ENCODE assay signal across 9 cellular contexts in genomic region chr5:172773481-172774469, GRCh38. TPM values are rescaled to one million over a fixed set of nuclear protein-coding genes. Genes with fewer than 3 reads are reported as not detected.
DNase-seq lines count a peak whose midpoint lies in the region; ATAC-seq, FAIRE-seq and TF ChIP-seq lines count a peak whose summit lies in the region.
"Had no signal": no experiment of that assay in that cellular context is flagged by ENCODE, and none has a peak within 500 bp of the region (broad histone marks: within the 10 kb centered on the region; RNA-seq: fewer than 3 reads in every experiment).

No MANE protein-coding gene starts in this region.

- H3K4ac ChIP-seq in H1 (replicated peaks; ENCODE audit: insufficient read length, low read depth, low read length) = no peak overlapping the region

- DNase-seq in Peyer's patch (peak in 1 of 3 donors; percentile 52), H1 (ENCODE audit: low read depth in 1 of 2, low spot score in 2 of 2) (no peak), pancreas (peak in 1 of 6 donors; percentile 28), hypothalamus (lab: John Stamatoyannopoulos, UW) (no peak), NCI-H1092 (lab: John Stamatoyannopoulos, UW) (no peak)

- no peak overlapping the region for H3K4me3 ChIP-seq in Peyer's patch
- no peak overlapping the region for H3K4me3 ChIP-seq in H1 (ENCODE audit: extremely low read depth in 1 of 4, insufficient read depth in 2 of 4, low read depth in 3 of 4, low read length in 4 of 4)
- H3K4me3 ChIP-seq in pancreas = no peak overlapping the region

- peaks cover 0 to 14% of the 10 kb centered on the region in 2 experiments; a peak in 2 of 4 replicates for H3K79me2 ChIP-seq in H1 (ENCODE audit: control insufficient read depth in 1 of 2, insufficient read depth in 2 of 2, low read length in 2 of 2)

- H2BK12ac ChIP-seq in H1 (ENCODE audit: low read depth, low read length) = peak overlapping the region; percentile 78

- H4K8ac ChIP-seq in H1 (ENCODE audit: extremely low read depth, insufficient read depth, low read length) = no peak overlapping the region; the same call in 1 of the 2 replicates

- no peak for TF ChIP-seq CTCF in C4-2B (conservative IDR thresholded peaks at IDR 0.05)
- TF ChIP-seq CTCF in Peyer's patch (IDR thresholded peaks at IDR 0.05) = no peak
- no peak for TF ChIP-seq CTCF in H1 (IDR thresholded peaks at IDR 0.05; ENCODE audit: control extremely low read depth in 1 of 3, insufficient read depth in 1 of 3, low read depth in 1 of 3, low read length in 3 of 3)
- no peak for TF ChIP-seq CTCF in pancreas (IDR thresholded peaks at IDR 0.05)

- no peak overlapping the region for H2BK120ac ChIP-seq in H1 (replicated peaks; ENCODE audit: low read depth, low read length)

- peak overlapping the region; percentile 20; the same call in 1 of the 2 replicates for H2BK15ac ChIP-seq in H1 (ENCODE audit: low read length)

- FAIRE-seq in H1 (lab: Jason Lieb, UNC) (no peak), pancreas (lab: Jason Lieb, UNC) (no peak)
- FAIRE-seq: GM12891 had no signal

- H3K79me1 ChIP-seq in H1 (ENCODE audit: low read depth, low read length) = no peaks in the 10 kb centered on the region; the same call in 1 of the 2 replicates

- no peak overlapping the region for H3K14ac ChIP-seq in H1 (ENCODE audit: insufficient read length)

- H2BK5ac ChIP-seq in H1 (ENCODE audit: low read depth, low read length) = no peak overlapping the region

- H3K18ac ChIP-seq in H1 (ENCODE audit: extremely low read depth, low read length) = no peak overlapping the region

- no peak overlapping the region for H4K91ac ChIP-seq in H1 (replicated peaks; ENCODE audit: insufficient read length, low read length)

- CTCF ChIA-PET in H1 (lab: Charles Lee; ENCODE audit: partially characterized antibody) = interaction anchor here (0.8 to 6.3 kb wide), 10 partner anchors 19 to 122 kb away, joined by 3 to 50 read pairs (median 6); no protein-coding TSS in a partner anchor

- H3K36me3 ChIP-seq in Peyer's patch (peaks cover 0 to 18% (median 3%) of the 10 kb centered on the region in 3 donors), H1 (ENCODE audit: control insufficient read depth in 2 of 4, insufficient read depth in 4 of 4, low read length in 3 of 4) (peaks cover 0 to 6% (median 2%) of the 10 kb centered on the region in 4 experiments; a peak in 4 of 8 replicates), pancreas (peaks cover 0 to 15% (median 2%) of the 10 kb centered on the region in 3 donors)

- no peak for TF ChIP-seq RAD21 in H1 (IDR thresholded peaks at IDR 0.05 in 1 of 2, conservative IDR thresholded peaks at IDR 0.05 in 1 of 2; ENCODE audit: low read depth in 2 of 2, low read length in 2 of 2)

- peak overlapping the region; percentile 30; the same call in 1 of the 2 replicates for H2AK5ac ChIP-seq in H1 (ENCODE audit: low read depth, low read length)

- WGBS in H1 (ENCODE audit: extremely low coverage in 1 of 2, insufficient coverage in 1 of 2, insufficient read length in 1 of 2, insufficient replicate concordance in 2 of 2, low coverage in 1 of 2, low lambda C conversion rate in 2 of 2, missing lambda C conversion rate in 1 of 2), 2 experiments = 86% methylated on average over 11 of the region's 11 CpGs; no CpG with 5 or more reads in 1 of the 2 experiments
- WGBS in pancreas, 2 donors = 76 to 82% methylated on average over 11 of the region's 11 CpGs

- no peak overlapping the region for H2BK20ac ChIP-seq in H1 (ENCODE audit: low read length)

- H3K4me1 ChIP-seq in Peyer's patch (peaks cover 14 to 48% (median 27%) of the 10 kb centered on the region in 4 donors), H1 (replicated peaks in 1 of 4; ENCODE audit: control insufficient read depth in 3 of 4, insufficient read depth in 4 of 4, low read length in 3 of 4) (peaks cover 3 to 13% (median 5%) of the 10 kb centered on the region in 4 experiments; a peak in 5 of 7 replicates), pancreas (peaks cover 12 to 28% (median 17%) of the 10 kb centered on the region in 3 donors)

- no peak overlapping the region for H2AFZ ChIP-seq in H1 (ENCODE audit: low read length)

- no peak overlapping the region for H3K56ac ChIP-seq in H1 (replicated peaks; ENCODE audit: insufficient read length, low read depth, low read length)

- peaks cover 2 to 10% of the 10 kb centered on the region in 2 experiments for H4K20me1 ChIP-seq in H1 (replicated peaks in 1 of 2; ENCODE audit: control insufficient read depth in 1 of 2, insufficient read depth in 2 of 2, low read length in 2 of 2)

- peaks cover 13% of the 10 kb centered on the region for H3K23me2 ChIP-seq in H1 (ENCODE audit: low read depth, low read length)

- no peak for ATAC-seq in pancreas
- ATAC-seq in HG03432 (IDR thresholded peaks at IDR 0.05; ENCODE audit: unreplicated experiment) = no peak
- no peak for ATAC-seq in HG02759 (IDR thresholded peaks at IDR 0.05; ENCODE audit: unreplicated experiment)

- H3K27ac ChIP-seq in C4-2B (peak overlapping the region; percentile 2; the same call in 1 of the 2 replicates), Peyer's patch (peak overlapping the region; percentile 99 to 100 (median 100)), H1 (ENCODE audit: low read depth, low read length) (no peak overlapping the region), pancreas (peak overlapping the region in 3 of 4 donors; percentile 98 to 100 (median 99))

- H3K9ac ChIP-seq in H1 (replicated peaks in 1 of 4; ENCODE audit: extremely low read depth in 1 of 4, low read depth in 3 of 4, low read length in 3 of 4) = no peak overlapping the region; a peak in 1 of 7 replicates

- no peak overlapping the region for H3K23ac ChIP-seq in H1 (ENCODE audit: insufficient read length)

- no peaks in the 10 kb centered on the region for H3K27me3 ChIP-seq in Peyer's patch
- peaks cover 0 to 23% (median 15%) of the 10 kb centered on the region in 4 experiments; a peak in 6 of 7 replicates for H3K27me3 ChIP-seq in H1 (replicated peaks in 1 of 4; ENCODE audit: control insufficient read depth in 3 of 4, extremely low read depth in 1 of 4, insufficient read depth in 3 of 4, low read length in 3 of 4)
- H3K27me3 ChIP-seq in pancreas = no peaks in the 10 kb centered on the region

- H4K5ac ChIP-seq in H1 (ENCODE audit: insufficient read length, low read depth, low read length) = no peak overlapping the region

- H3K4me2 ChIP-seq in H1 (ENCODE audit: insufficient read depth in 1 of 2, low read depth in 2 of 2, low read length in 2 of 2) = no peak overlapping the region; a peak in 1 of 4 replicates

- TF ChIP-seq EP300 in H1 (IDR thresholded peaks at IDR 0.05; ENCODE audit: borderline replicate concordance in 1 of 2, low read depth in 2 of 2, low read length in 2 of 2) = no peak

- TF ChIP-seq POLR2A in Peyer's patch (IDR thresholded peaks at IDR 0.05) = no peak
- TF ChIP-seq POLR2A in H1 (IDR thresholded peaks at IDR 0.05; ENCODE audit: control extremely low read depth in 1 of 2, low read depth in 2 of 2, low read length in 2 of 2) = no peak

- intact Hi-C loops in pancreas (cut with DNase I) = loop anchor here in 2 of 3 donors (5.0 to 10.0 kb wide), 3 partner anchors 56 to 131 kb away; no protein-coding TSS in a partner anchor

- no peaks in the 10 kb centered on the region for H3K9me3 ChIP-seq in Peyer's patch
- no peaks in the 10 kb centered on the region for H3K9me3 ChIP-seq in H1 (ENCODE audit: insufficient read depth in 2 of 2, low read depth in 1 of 2, low read length in 1 of 2)
- no peaks in the 10 kb centered on the region for H3K9me3 ChIP-seq in pancreas

- POLR2A ChIA-PET in H1 (lab: Charles Lee; ENCODE audit: partially characterized antibody) = interaction anchor here (5.0 kb wide), 1 partner anchor 62 kb away, joined by 42 read pairs; the partner anchor contains the start of gene ERGIC1

TF ChIP-seq in H1, 55 proteins besides CTCF, POLR2A, EP300 and RAD21:
- TF ChIP-seq SP4 (IDR thresholded peaks at IDR 0.05; ENCODE audit: low read length) (no peak), EGR1 (IDR thresholded peaks at IDR 0.05; ENCODE audit: borderline replicate concordance, low read depth, low read length) (no peak), SIRT6 (IDR thresholded peaks at IDR 0.05; ENCODE audit: low read length) (no peak)

RNA-seq across cellular contexts. Expression of gene DUSP1, which starts 2.8 kb away (rescaled TPM):
- total RNA-seq in Peyer's patch (100 to 1,000 TPM; 155 to 427 (median 285) TPM), pancreas (100 to 1,000 TPM in 1 of 6 donors, 10 to 100 TPM in 5; 18.6 to 198 (median 55.5) TPM)
- 6.5 and 8.6 TPM in 2 replicates for total RNA-seq in H1 (2021; fragmentation: NEBNext Ultra II Directional; extraction: Animal tissue kit (Norgen Biotek cat#: 25700))
- polyA plus RNA-seq in H1 (2011; rRNA removed) (11.4 and 11.7 TPM in 2 replicates), pancreas (10 to 100 TPM; 46.3 to 75.1 TPM)
- polyA plus RNA-seq in H1 (2011; cell fraction: cytosol; rRNA removed) = 11.3 TPM
- 15.3 TPM for polyA plus RNA-seq in H1 (2011; cell fraction: nucleus; rRNA removed)
- polyA plus RNA-seq in H1 (2012, experiment 1 of 2) = 6.9 to 8.1 TPM (median 7.2 TPM) in 4 replicates
- 7.6 TPM for polyA plus RNA-seq in H1 (2012, experiment 2 of 2)
- 3.2 TPM for polyA plus RNA-seq in H1 (2013, experiment 1 of 2)
- 2.9 TPM for polyA plus RNA-seq in H1 (2013, experiment 2 of 2)
- polyA minus RNA-seq in H1 (2011; rRNA and poly(A)+ RNA removed) = 17.6 and 18.7 TPM in 2 replicates
- 10.2 TPM for polyA minus RNA-seq in H1 (2011; cell fraction: cytosol; rRNA and poly(A)+ RNA removed)
- polyA minus RNA-seq in H1 (2011; cell fraction: nucleus; rRNA and poly(A)+ RNA removed) = 47.4 TPM
